Comparison of ENCODE assay signal across 14 cellular contexts in the genomic region with DNA sequence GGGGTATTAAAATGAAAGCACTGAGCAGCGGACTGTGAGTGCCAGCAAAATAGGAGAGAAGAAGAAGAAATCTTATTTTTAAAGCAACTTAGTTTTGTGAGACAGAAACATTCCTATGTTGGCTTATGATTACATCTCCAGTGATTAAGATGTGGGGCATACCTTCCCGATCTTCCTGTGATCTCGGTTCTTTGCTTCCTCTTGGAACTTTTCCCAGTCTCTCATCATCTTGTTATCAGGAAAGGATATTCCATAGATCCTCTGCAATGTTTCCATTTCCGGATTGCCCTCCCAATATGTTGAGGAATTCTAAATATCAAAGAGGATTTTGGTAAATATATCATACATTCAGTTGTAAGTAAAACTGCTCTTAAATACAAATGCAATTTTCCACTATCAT.
"Had no signal": no experiment of that assay in that cellular context is flagged by ENCODE, and none has a peak within 500 bp of the region (broad histone marks: within the 10 kb centered on the region; RNA-seq: fewer than 3 reads in every experiment).

No MANE protein-coding gene starts in this region.

- H3K36me3 ChIP-seq: ovary, uterus had no signal

- H3K4me3 ChIP-seq: cardiac muscle cell, heart right ventricle, lung, ovary, sigmoid colon, spleen, stomach, uterus had no signal

- H3K27me3 ChIP-seq: cardiac muscle cell, heart right ventricle, ovary, sigmoid colon, spleen, stomach, uterus had no signal

- DNase-seq: activated effector memory CD4-positive, alpha-beta T cell treated with Interleukin-2 at 50 U/mL for 16 hours; activated naive CD4-positive, alpha-beta T cell treated with anti-CD3 and anti-CD28 coated beads, Interleukin-2, amount 50 U/mL, for 16 hours; heart right ventricle; ovary; sigmoid colon; spleen; stomach; SW 1271; uterus had no signal

- ATAC-seq: heart right ventricle had no signal

- H3K9me3 ChIP-seq: heart right ventricle, ovary, sigmoid colon, spleen, stomach, uterus had no signal

- FAIRE-seq: colon, frontal cortex, TTC549 had no signal

- H3K27ac ChIP-seq: cardiac muscle cell, heart right ventricle, ovary, sigmoid colon, spleen, stomach, uterus had no signal

- H3K4me1 ChIP-seq: heart right ventricle, sigmoid colon, stomach, uterus had no signal
